8 cellular contexts compared by ENCODE assay signal in genomic region chr18:56638232-56639093, GRCh38. TPM values are rescaled to one million over a fixed set of nuclear protein-coding genes. Genes with fewer than 3 reads are reported as not detected.
A peak's percentile ranks its signal among the peaks of the same experiment; 100 is the strongest.
DNase-seq lines count a peak whose midpoint lies in the region; ATAC-seq lines count a peak whose summit lies in the region.

TSS of gene TXNL1 (minus strand) at chr18:56638592. CDS start at chr18:56638440, 152 bp downstream.

- H3K9me3 Mint-ChIP-seq in dendritic cell treated with granulocyte-macrophage colony-stimulating factor and Interleukin-4, amounts not matched to agents 40 ng/mL and 50 ng/mL, for 4 days = peaks cover 9% of the 10 kb centered on the region

- H3K27ac Mint-ChIP-seq in dendritic cell treated with granulocyte-macrophage colony-stimulating factor and Interleukin-4, amounts not matched to agents 40 ng/mL and 50 ng/mL, for 4 days = peak within 1 kb of the TSS; percentile 100

- H3K4me3 ChIP-seq in BLaER1 treated with 17β-estradiol and CSF1 and Interleukin-3, amounts not matched to agents 10 nM and 100 nM = peak within 1 kb of the TSS; percentile 76 to 100 (median 92)

- H3K4me1 Mint-ChIP-seq in dendritic cell treated with granulocyte-macrophage colony-stimulating factor and Interleukin-4, amounts not matched to agents 40 ng/mL and 50 ng/mL, for 4 days (ENCODE audit: low read depth) = peaks cover 34% of the 10 kb centered on the region

- peak within 1 kb of the TSS; percentile 75 to 92 (median 85) for H3K4me2 ChIP-seq in BLaER1 treated with 17β-estradiol and CSF1 and Interleukin-3, amounts not matched to agents 10 nM and 100 nM

- peak within 1 kb of the TSS; percentile 99 for H3K4me3 Mint-ChIP-seq in dendritic cell treated with granulocyte-macrophage colony-stimulating factor and Interleukin-4, amounts not matched to agents 40 ng/mL and 50 ng/mL, for 4 days

- no peaks in the 10 kb centered on the region for H3K27me3 ChIP-seq in BLaER1 treated with 17β-estradiol and CSF1 and Interleukin-3, amounts not matched to agents 10 nM and 100 nM

- peaks cover 18 to 46% (median 42%) of the 10 kb centered on the region in 11 experiments; a peak in 19 of 22 replicates for H4K20me1 ChIP-seq in BLaER1 treated with 17β-estradiol and CSF1 and Interleukin-3, amounts not matched to agents 10 nM and 100 nM

- no peaks in the 10 kb centered on the region for H3K27me3 Mint-ChIP-seq in dendritic cell treated with granulocyte-macrophage colony-stimulating factor and Interleukin-4, amounts not matched to agents 40 ng/mL and 50 ng/mL, for 4 days

- H3K4me1 ChIP-seq in BLaER1 treated with 17β-estradiol and CSF1 and Interleukin-3, amounts not matched to agents 10 nM and 100 nM = peaks cover 0 to 27% (median 20%) of the 10 kb centered on the region in 10 experiments; a peak in 17 of 20 replicates

- ATAC-seq in GM19372 (IDR thresholded peaks at IDR 0.05; ENCODE audit: low read depth, unreplicated experiment) (peak; percentile 92), HG03558 (IDR thresholded peaks at IDR 0.05; ENCODE audit: extremely low read depth, unreplicated experiment) (peak; percentile 91), left lobe of liver (peak; percentile 95)

- H3K9ac ChIP-seq in BLaER1 treated with 17β-estradiol and CSF1 and Interleukin-3, amounts not matched to agents 10 nM and 100 nM = peak within 1 kb of the TSS; percentile 91 to 99 (median 97)

- peaks cover 46% of the 10 kb centered on the region for H3K36me3 Mint-ChIP-seq in dendritic cell treated with granulocyte-macrophage colony-stimulating factor and Interleukin-4, amounts not matched to agents 40 ng/mL and 50 ng/mL, for 4 days (ENCODE audit: low read depth)

- DNase-seq in NCI-H748 treated with DMSO at 0.1 percent for 48 hours (lab: John Stamatoyannopoulos, UW) (peak; percentile 96), left lobe of liver (ENCODE audit: low spot score) (peak; percentile 99)
- DNase-seq in activated CD4-positive, alpha-beta T cell treated with anti-CD3 and anti-CD28 coated beads, Interleukin-2, amount 50 U/mL, for 24 hours (ENCODE audit: low read depth in 1 of 2, low spot score in 1 of 2) = peak; percentile 97 to 100
- peak; percentile 100 for DNase-seq in stimulated activated CD4-positive, alpha-beta T cell treated with anti-CD3 and anti-CD28 coated beads, Interleukin-2, amount 100 ng/mL, for 4 hours (ENCODE audit: low read depth)

- intact Hi-C loops in dendritic cell treated with granulocyte-macrophage colony-stimulating factor and Interleukin-4, amounts not matched to agents 40 ng/mL and 50 ng/mL, for 4 days (cut with micrococcal nuclease) = loop anchor here (1.0 to 10.0 kb wide), 2 partner anchors 13 to 1054 kb away; partner anchors contain the start of genes TCF4 and WDR7

- peaks cover 0 to 14% (median 6%) of the 10 kb centered on the region in 11 experiments; a peak in 13 of 22 replicates for H3K9me3 ChIP-seq in BLaER1 treated with 17β-estradiol and CSF1 and Interleukin-3, amounts not matched to agents 10 nM and 100 nM (replicated peaks in 1 of 11)

- H3K27ac ChIP-seq in BLaER1 treated with 17β-estradiol and CSF1 and Interleukin-3, amounts not matched to agents 10 nM and 100 nM = peak within 1 kb of the TSS; percentile 87 to 99 (median 97)

- peaks cover 14 to 32% (median 22%) of the 10 kb centered on the region in 11 experiments; a peak in 21 of 22 replicates for H3K36me3 ChIP-seq in BLaER1 treated with 17β-estradiol and CSF1 and Interleukin-3, amounts not matched to agents 10 nM and 100 nM

RNA-seq across cellular contexts. Expression of gene TXNL1, which starts in this region (rescaled TPM):
- 28.7 TPM for total RNA-seq in left lobe of liver

Comparison
In these comparisons a context has a peak if more than half of its experiments do, and no peak if none do; other contexts are left out.
1. Peak in every context shown above with its lines: DNase-seq, ATAC-seq, H3K4me3 ChIP-seq and H3K27ac ChIP-seq.